In genomic region chr10:75959209-75959608, GRCh38 we compare ENCODE assay signal across 14 cellular contexts.
DNase-seq lines count a peak whose midpoint lies in the region; ATAC-seq and TF ChIP-seq lines count a peak whose summit lies in the region.
"Had no signal": no experiment of that assay in that cellular context is flagged by ENCODE, and none has a peak within 500 bp of the region (broad histone marks: within the 10 kb centered on the region; RNA-seq: fewer than 3 reads in every experiment).

No MANE protein-coding gene starts in this region.

- H3K4me3 Mint-ChIP-seq in progenitor cell of endocrine pancreas (ENCODE audit: low read depth) (no peak overlapping the region), neural progenitor cell (no peak overlapping the region)
- H3K4me3 Mint-ChIP-seq: naive thymus-derived CD4-positive, alpha-beta T cell had no signal

- CTCF ChIA-PET in RWPE1 (lab: Yijun Ruan, JAX) = interaction anchor here (0.6 kb wide), 3 partner anchors 35 to 345 kb away, joined by 3 read pairs; no protein-coding TSS in a partner anchor

- no peaks in the 10 kb centered on the region for H3K36me3 ChIP-seq in fibroblast of lung (ENCODE audit: control insufficient read depth, insufficient read depth, low read length)
- no peaks in the 10 kb centered on the region for H3K36me3 ChIP-seq in osteoblast (ENCODE audit: insufficient read depth, low read length)
- no peaks in the 10 kb centered on the region for H3K36me3 ChIP-seq in neural progenitor cell
- H3K36me3 ChIP-seq: colonic mucosa had no signal

- H2AFZ ChIP-seq in fibroblast of lung (ENCODE audit: low read length) (no peak overlapping the region), osteoblast (ENCODE audit: low read length) (no peak overlapping the region), neural progenitor cell (replicated peaks) (no peak overlapping the region)

- H3K4me3 ChIP-seq in fibroblast of lung (replicated peaks in 1 of 4; ENCODE audit: control extremely low read depth in 1 of 4, insufficient read depth in 1 of 4, low read depth in 3 of 4, low read length in 4 of 4) = no peak overlapping the region
- no peak overlapping the region for H3K4me3 ChIP-seq in osteoblast (ENCODE audit: insufficient read depth, low read length)
- no peak overlapping the region for H3K4me3 ChIP-seq in neural progenitor cell
- H3K4me3 ChIP-seq: colonic mucosa, skin epidermis had no signal

- no peak for ATAC-seq in activated naive CD4-positive, alpha-beta T cell treated with anti-CD3 and anti-CD28 coated beads, Interleukin-2, amount 50 U/mL, for 72 hours
- ATAC-seq: naive thymus-derived CD4-positive, alpha-beta T cell had no signal

- no peak overlapping the region for H3K27ac ChIP-seq in RWPE1
- no peak overlapping the region for H3K27ac ChIP-seq in fibroblast of lung (ENCODE audit: insufficient read depth, low read length)
- no peak overlapping the region for H3K27ac ChIP-seq in osteoblast (ENCODE audit: low read depth, low read length)
- H3K27ac ChIP-seq in neural progenitor cell = no peak overlapping the region
- H3K27ac ChIP-seq: colonic mucosa had no signal

- no peaks in the 10 kb centered on the region for H3K27me3 ChIP-seq in fibroblast of lung (ENCODE audit: control insufficient read depth, insufficient read depth, low read length)
- H3K27me3 ChIP-seq in osteoblast (ENCODE audit: insufficient read depth, low read length) = peaks cover 8% of the 10 kb centered on the region
- no peaks in the 10 kb centered on the region for H3K27me3 ChIP-seq in neural progenitor cell
- H3K27me3 ChIP-seq: colonic mucosa had no signal

- H3K27me3 Mint-ChIP-seq in progenitor cell of endocrine pancreas (peaks cover 2% of the 10 kb centered on the region), neural progenitor cell (ENCODE audit: insufficient read depth, low read depth) (peaks cover 5% of the 10 kb centered on the region)

- peaks cover 0 to 8% of the 10 kb centered on the region in 2 donors for H3K9me3 Mint-ChIP-seq in activated naive CD4-positive, alpha-beta T cell treated with anti-CD3 and anti-CD28 coated beads, Interleukin-2, amount 50 U/mL, for 72 hours
- no peaks in the 10 kb centered on the region for H3K9me3 Mint-ChIP-seq in progenitor cell of endocrine pancreas (ENCODE audit: low read depth)
- no peaks in the 10 kb centered on the region for H3K9me3 Mint-ChIP-seq in neural progenitor cell

- H3K4me2 ChIP-seq in fibroblast of lung (ENCODE audit: extremely low read depth, insufficient read depth, low read length) (no peak overlapping the region), osteoblast (ENCODE audit: insufficient read depth, low read length) (no peak overlapping the region), neural progenitor cell (no peak overlapping the region)

- H3K9ac ChIP-seq in fibroblast of lung (ENCODE audit: insufficient read depth, low read length) (no peak overlapping the region), neural progenitor cell (no peak overlapping the region)

- H3K36me3 Mint-ChIP-seq in activated naive CD4-positive, alpha-beta T cell treated with anti-CD3 and anti-CD28 coated beads, Interleukin-2, amount 50 U/mL, for 72 hours = no peaks in the 10 kb centered on the region
- H3K36me3 Mint-ChIP-seq in progenitor cell of endocrine pancreas (ENCODE audit: insufficient read depth) (no peaks in the 10 kb centered on the region), neural progenitor cell (no peaks in the 10 kb centered on the region)
- H3K36me3 Mint-ChIP-seq: naive thymus-derived CD4-positive, alpha-beta T cell had no signal

- no peaks in the 10 kb centered on the region for H3K9me3 ChIP-seq in fibroblast of lung (ENCODE audit: control insufficient read depth, insufficient read depth, low read depth, low read length)
- no peaks in the 10 kb centered on the region for H3K9me3 ChIP-seq in osteoblast (ENCODE audit: low read depth, low read length)
- H3K9me3 ChIP-seq in neural progenitor cell (ENCODE audit: low read depth) = no peaks in the 10 kb centered on the region
- H3K9me3 ChIP-seq: colonic mucosa had no signal

- TF ChIP-seq CTCF in RWPE1 (conservative IDR thresholded peaks at IDR 0.05; ENCODE audit: low read depth) (no peak), fibroblast of lung (conservative IDR thresholded peaks at IDR 0.05 in 1 of 2, IDR thresholded peaks at IDR 0.05 in 1 of 2; ENCODE audit: low read depth in 1 of 2, low read length in 2 of 2) (no peak), osteoblast (IDR thresholded peaks at IDR 0.05; ENCODE audit: extremely low read depth, low read depth, low read length) (no peak), progenitor cell of endocrine pancreas (IDR thresholded peaks at IDR 0.05; ENCODE audit: unreplicated experiment) (no peak), neural progenitor cell (IDR thresholded peaks at IDR 0.05) (no peak)

- H4K20me1 ChIP-seq in fibroblast of lung (ENCODE audit: control insufficient read depth, extremely low read depth, insufficient read depth, low read length) (no peaks in the 10 kb centered on the region), osteoblast (ENCODE audit: insufficient read depth, low read length) (no peaks in the 10 kb centered on the region), neural progenitor cell (ENCODE audit: low read depth) (no peaks in the 10 kb centered on the region)

- no peaks in the 10 kb centered on the region for H3F3A ChIP-seq in neural progenitor cell (ENCODE audit: low read depth)

- peaks cover 4% of the 10 kb centered on the region for H3K4me1 Mint-ChIP-seq in progenitor cell of endocrine pancreas (ENCODE audit: low read depth)
- no peaks in the 10 kb centered on the region for H3K4me1 Mint-ChIP-seq in neural progenitor cell

- H3K27ac Mint-ChIP-seq in activated naive CD4-positive, alpha-beta T cell treated with anti-CD3 and anti-CD28 coated beads, Interleukin-2, amount 50 U/mL, for 72 hours = no peak overlapping the region
- H3K27ac Mint-ChIP-seq in progenitor cell of endocrine pancreas = no peak overlapping the region
- H3K27ac Mint-ChIP-seq in neural progenitor cell = no peak overlapping the region
- H3K27ac Mint-ChIP-seq: naive thymus-derived CD4-positive, alpha-beta T cell had no signal

- peak; percentile 82 for DNase-seq in EL
- DNase-seq in RWPE1 (ENCODE audit: low spot score) = peak; percentile 73
- DNase-seq in fibroblast of lung (ENCODE audit: low read depth in 2 of 2) = peak; percentile 84 to 95
- DNase-seq in osteoblast (ENCODE audit: insufficient read length, low spot score, missing footprints) = peak; percentile 74
- no peak for DNase-seq in activated naive CD4-positive, alpha-beta T cell treated with anti-CD3 and anti-CD28 coated beads, Interleukin-2, amount 50 U/mL, for 72 hours (ENCODE audit: low spot score in 2 of 2)
- no peak for DNase-seq in progenitor cell of endocrine pancreas (ENCODE audit: low spot score, unreplicated experiment)
- no peak for DNase-seq in neural progenitor cell (ENCODE audit: low spot score)
- no peak for DNase-seq in posterior vena cava (ENCODE audit: low spot score)
- DNase-seq: activated CD4-positive, alpha-beta T cell treated with anti-CD3 and anti-CD28 coated beads for 1 hour; colonic mucosa; KBM-7; naive thymus-derived CD4-positive, alpha-beta T cell; SHP77 had no signal

- intact Hi-C loops in posterior vena cava (cut with DNase I) = no loop called here

- H3K79me2 ChIP-seq in fibroblast of lung (ENCODE audit: control insufficient read depth, insufficient read depth, low read length) (no peaks in the 10 kb centered on the region), osteoblast (ENCODE audit: insufficient read depth, low read length) (no peaks in the 10 kb centered on the region), neural progenitor cell (ENCODE audit: low read depth) (no peaks in the 10 kb centered on the region)

- POLR2A ChIA-PET in RWPE1 (lab: Yijun Ruan, JAX; ENCODE audit: low non-redundant PET) = interaction anchor here (0.6 kb wide), 1 partner anchor 557 kb away, joined by 4 read pairs; the partner anchor contains the start of gene ZNF503

- peaks cover 3% of the 10 kb centered on the region for H3K4me1 ChIP-seq in fibroblast of lung (ENCODE audit: control insufficient read depth, extremely low read depth, insufficient read depth, low read length)
- H3K4me1 ChIP-seq in osteoblast (ENCODE audit: insufficient read depth, low read length) = peaks cover 10% of the 10 kb centered on the region
- H3K4me1 ChIP-seq in neural progenitor cell = no peaks in the 10 kb centered on the region
- H3K4me1 ChIP-seq: colonic mucosa had no signal

Comparison
In these comparisons a context has a peak if more than half of its experiments do, and no peak if none do; other contexts are left out.
1. DNase-seq: peak in EL (single experiment), RWPE1 (single experiment), fibroblast of lung (2 of 2) and osteoblast (single experiment); none in activated naive CD4-positive, alpha-beta T cell treated with anti-CD3 and anti-CD28 coated beads, Interleukin-2, amount 50 U/mL, for 72 hours (0 of 2), progenitor cell of endocrine pancreas (single experiment), neural progenitor cell (single experiment) and posterior vena cava (single experiment).